In genomic region chr13:20514866-20515265, GRCh38 we compare ENCODE assay signal across 14 cellular contexts. TPM values are rescaled to one million over a fixed set of nuclear protein-coding genes. Genes with fewer than 3 reads are reported as not detected.
DNase-seq lines count a peak whose midpoint lies in the region.
"Had no signal": no experiment of that assay in that cellular context is flagged by ENCODE, and none has a peak within 500 bp of the region (broad histone marks: within the 10 kb centered on the region; RNA-seq: fewer than 3 reads in every experiment).

No MANE protein-coding gene starts in this region.

- no peaks in the 10 kb centered on the region for H3K4me1 Mint-ChIP-seq in immature natural killer cell

- DNase-seq in LHCN-M2 (ENCODE audit: low read depth) (peak; percentile 5), myocyte (ENCODE audit: low read depth) (peak; percentile 31), superior temporal gyrus (ENCODE audit: extremely low spot score) (peak; percentile 48), immature natural killer cell (no peak), medulla oblongata (ENCODE audit: extremely low spot score) (no peak), HPDE6-E6E7 (ENCODE audit: extremely low spot score) (no peak)
- DNase-seq: C1 segment of cervical spinal cord; CD4-positive, alpha-beta T cell; DMS79; GF-D8; GM23248; IMR-90 had no signal

- H3K27ac ChIP-seq in cingulate gyrus (ENCODE audit: low read depth, low read length) = peak overlapping the region; percentile 11
- H3K27ac ChIP-seq: GM23248 had no signal

- no peak overlapping the region for H3K4me3 Mint-ChIP-seq in immature natural killer cell
- H3K4me3 Mint-ChIP-seq: B cell; CD4-positive, alpha-beta T cell had no signal

- H3K9me3 Mint-ChIP-seq in immature natural killer cell = no peaks in the 10 kb centered on the region
- H3K9me3 Mint-ChIP-seq: CD4-positive, alpha-beta T cell had no signal

- no peaks in the 10 kb centered on the region for H3K27me3 Mint-ChIP-seq in immature natural killer cell (ENCODE audit: low read depth in 3 of 3)
- H3K27me3 Mint-ChIP-seq: B cell; CD4-positive, alpha-beta T cell had no signal

- no peak overlapping the region for H3K27ac Mint-ChIP-seq in immature natural killer cell
- H3K27ac Mint-ChIP-seq: B cell; CD4-positive, alpha-beta T cell had no signal

- peaks cover 12 to 20% (median 18%) of the 10 kb centered on the region in 3 donors for H3K36me3 Mint-ChIP-seq in immature natural killer cell

RNA-seq across cellular contexts. Expression of gene CRYL1, which starts 10.8 kb away (rescaled TPM):
- total RNA-seq in LHCN-M2 (2014; rRNA removed) = 11.5 and 13.0 TPM in 2 replicates
- 12.1 TPM for polyA plus RNA-seq in LHCN-M2 (2012)
- 9.3 and 9.4 TPM in 2 replicates for total RNA-seq in myocyte
- 17.2 TPM for polyA plus RNA-seq in myocyte (2012)
- 10 to 100 TPM; 26.2 to 54.2 (median 30.1) TPM for polyA plus RNA-seq in immature natural killer cell

RNA-seq across cellular contexts. Expression of gene IFT88, which starts 52.1 kb away (rescaled TPM):
- total RNA-seq in LHCN-M2 (2014; rRNA removed) (18.0 and 18.7 TPM in 2 replicates), myocyte (12.1 and 14.7 TPM in 2 replicates)
- 5.1 TPM for polyA plus RNA-seq in LHCN-M2 (2012)
- 4.9 TPM for polyA plus RNA-seq in myocyte (2012)
- 1 to 10 TPM; 5.6 to 6.9 (median 6.2) TPM for polyA plus RNA-seq in immature natural killer cell

Comparison
In these comparisons a context has a peak if more than half of its experiments do, and no peak if none do; other contexts are left out.
1. DNase-seq: peak in LHCN-M2 (single experiment), myocyte (single experiment) and superior temporal gyrus (single experiment); none in immature natural killer cell (0 of 3), medulla oblongata (single experiment) and HPDE6-E6E7 (single experiment).